35 cellular contexts compared by ENCODE assay signal in the genomic region with DNA sequence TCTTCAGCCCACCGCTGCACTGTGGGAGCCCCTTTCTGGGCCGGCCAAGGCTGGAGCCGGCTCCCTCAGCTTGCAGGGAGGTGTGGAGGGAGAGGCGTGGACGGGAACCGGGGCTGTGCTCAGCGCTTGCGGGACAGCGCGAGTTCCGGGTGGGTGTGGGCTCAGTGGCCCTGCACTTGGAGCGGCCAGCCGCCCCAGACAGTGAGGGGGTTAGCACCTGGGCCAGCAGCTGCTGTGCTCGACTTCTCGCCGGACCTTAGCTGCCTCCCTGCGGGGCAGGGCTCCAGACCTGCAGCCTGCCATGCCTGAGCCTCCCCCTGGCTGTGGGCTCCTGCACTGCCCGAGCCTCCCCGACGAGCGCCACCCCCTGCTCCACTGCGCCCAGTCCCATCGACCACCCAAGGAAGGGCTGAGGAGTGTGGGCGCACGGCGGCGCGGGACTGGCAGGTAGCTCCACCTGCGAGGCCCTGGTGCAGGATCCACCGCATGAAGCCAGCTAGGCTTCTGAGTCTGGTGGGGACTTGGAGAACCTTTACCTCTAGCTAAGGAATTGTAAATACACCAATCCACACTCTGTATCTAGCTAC.
"Had no signal": no experiment of that assay in that cellular context is flagged by ENCODE, and none has a peak within 500 bp of the region (broad histone marks: within the 10 kb centered on the region; RNA-seq: fewer than 3 reads in every experiment).

No MANE protein-coding gene starts in this region.

- H3K9me3 ChIP-seq: MG63 had no signal

- H3K4me3 ChIP-seq: MG63 had no signal

- H3K27ac ChIP-seq: KMS-11 had no signal

- H3K27me3 ChIP-seq: MG63 had no signal

- H3K36me3 ChIP-seq: MG63 had no signal

- H3K9ac ChIP-seq: KMS-11 had no signal

- DNase-seq: Karpas-422, Kasumi-1, MG63, MM.1S, MV-4-11, NCI-H1048, NCI-H1092, NCI-H1092 treated with DMSO at 0.1 percent for 48 hours, NCI-H1105, NCI-H1105 treated with DMSO at 0.1 percent for 48 hours, NCI-H1417, NCI-H1417 treated with DMSO at 0.1 percent for 48 hours, NCI-H1436, NCI-H1436 treated with DMSO at 0.1 percent for 48 hours, NCI-H146, NCI-H1694, NCI-H1694 treated with DMSO at 0.1 percent for 48 hours, NCI-H187, NCI-H187 treated with DMSO at 0.1 percent for 48 hours, NCI-H1930, NCI-H2029, NCI-H2029 treated with DMSO at 0.1 percent for 48 hours, NCI-H2081, NCI-H2081 treated with DMSO at 0.1 percent for 48 hours, NCI-H2107, NCI-H2171, NCI-H2171 treated with DMSO at 0.1 percent for 48 hours, NCI-H2227 treated with DMSO at 0.1 percent for 48 hours, NCI-H226, NCI-H345, NCI-H446, NCI-H446 treated with DMSO at 0.1 percent for 48 hours, NCI-H510A, NCI-H510A treated with DMSO at 0.1 percent for 48 hours had no signal
